ENCODE assay signal across 8 cellular contexts in genomic region chr1:1778827-1779675, GRCh38. TPM values are rescaled to one million over a fixed set of nuclear protein-coding genes. Genes with fewer than 3 reads are reported as not detected.
DNase-seq lines count a peak whose midpoint lies in the region; ATAC-seq lines count a peak whose summit lies in the region.

No MANE protein-coding gene starts in this region.

- ATAC-seq in HG02798 (IDR thresholded peaks at IDR 0.05; ENCODE audit: poor library complexity, unreplicated experiment): peak; percentile 76
- peak; percentile 68 for ATAC-seq in activated CD4-positive, alpha-beta T cell treated with anti-CD3 and anti-CD28 coated beads for 36 hours

- H3K9me3 Mint-ChIP-seq in activated CD4-positive, alpha-beta T cell treated with anti-CD3 and anti-CD28 coated beads for 36 hours (ENCODE audit: low read depth): no peaks in the 10 kb centered on the region
- H3K9me3 Mint-ChIP-seq in dendritic cell treated with granulocyte-macrophage colony-stimulating factor and Interleukin-4, amounts not matched to agents 40 ng/mL and 50 ng/mL, for 4 days: no peaks in the 10 kb centered on the region

- POLR2A ChIA-PET in activated CD4-positive, alpha-beta T cell treated with anti-CD3 and anti-CD28 coated beads for 36 hours (lab: Charles Lee): interaction anchor here (0.6 to 0.7 kb wide), 2 partner anchors 148 to 376 kb away, joined by 3 read pairs; no protein-coding TSS in a partner anchor

- no peaks in the 10 kb centered on the region for H3K27me3 Mint-ChIP-seq in activated CD4-positive, alpha-beta T cell treated with anti-CD3 and anti-CD28 coated beads for 36 hours
- no peaks in the 10 kb centered on the region for H3K27me3 Mint-ChIP-seq in dendritic cell treated with granulocyte-macrophage colony-stimulating factor and Interleukin-4, amounts not matched to agents 40 ng/mL and 50 ng/mL, for 4 days

- H3K4me3 Mint-ChIP-seq in activated CD4-positive, alpha-beta T cell treated with anti-CD3 and anti-CD28 coated beads for 36 hours: peak overlapping the region; percentile 61
- H3K4me3 Mint-ChIP-seq in dendritic cell treated with granulocyte-macrophage colony-stimulating factor and Interleukin-4, amounts not matched to agents 40 ng/mL and 50 ng/mL, for 4 days: peak overlapping the region; percentile 84

- CTCF ChIA-PET in activated CD4-positive, alpha-beta T cell treated with anti-CD3 and anti-CD28 coated beads for 36 hours (lab: Charles Lee): interaction anchor here (1.0 to 2.3 kb wide), 5 partner anchors 10 to 129 kb away, joined by 3 to 13 read pairs (median 4); no protein-coding TSS in a partner anchor

- peaks cover 6% of the 10 kb centered on the region for H3K36me3 Mint-ChIP-seq in activated CD4-positive, alpha-beta T cell treated with anti-CD3 and anti-CD28 coated beads for 36 hours (ENCODE audit: low read depth)
- peaks cover 46% of the 10 kb centered on the region for H3K36me3 Mint-ChIP-seq in dendritic cell treated with granulocyte-macrophage colony-stimulating factor and Interleukin-4, amounts not matched to agents 40 ng/mL and 50 ng/mL, for 4 days (ENCODE audit: low read depth)

- DNase-seq in NCI-H748 (lab: John Stamatoyannopoulos, UW; ENCODE audit: unreplicated experiment) (peak; percentile 62), NCI-H748 treated with DMSO at 0.1 percent for 48 hours (lab: John Stamatoyannopoulos, UW) (no peak), NCI-H187 (lab: John Stamatoyannopoulos, UW) (peak; percentile 42 to 43), mesenteric fat pad (ENCODE audit: low spot score) (peak; percentile 94)
- DNase-seq in activated CD4-positive, alpha-beta T cell treated with anti-CD3 and anti-CD28 coated beads for 36 hours: peak; percentile 88
- peak; percentile 68 for DNase-seq in stimulated activated CD8-positive, alpha-beta memory T cell treated with anti-CD3 and anti-CD28 coated beads, Interleukin-15, amount 100 ng/mL, for 4 hours (ENCODE audit: low read depth in 2 of 2)

- peaks cover 64% of the 10 kb centered on the region for H3K4me1 Mint-ChIP-seq in activated CD4-positive, alpha-beta T cell treated with anti-CD3 and anti-CD28 coated beads for 36 hours
- H3K4me1 Mint-ChIP-seq in dendritic cell treated with granulocyte-macrophage colony-stimulating factor and Interleukin-4, amounts not matched to agents 40 ng/mL and 50 ng/mL, for 4 days (ENCODE audit: low read depth): peaks cover 85% of the 10 kb centered on the region

- intact Hi-C loops in activated CD4-positive, alpha-beta T cell treated with anti-CD3 and anti-CD28 coated beads for 36 hours (cut with DNase I, micrococcal nuclease): loop anchor here in 1 of 2 experiments (1.0 kb wide), 3 partner anchors 112 to 271 kb away; partner anchors contain the start of genes GNB1 and PRKCZ
- intact Hi-C loops in dendritic cell treated with granulocyte-macrophage colony-stimulating factor and Interleukin-4, amounts not matched to agents 40 ng/mL and 50 ng/mL, for 4 days (cut with micrococcal nuclease): loop anchor here (5.0 kb wide), 1 partner anchor 128 kb away; no protein-coding TSS in a partner anchor

- peak overlapping the region; percentile 55 for H3K27ac Mint-ChIP-seq in activated CD4-positive, alpha-beta T cell treated with anti-CD3 and anti-CD28 coated beads for 36 hours
- peak overlapping the region; percentile 96 for H3K27ac Mint-ChIP-seq in dendritic cell treated with granulocyte-macrophage colony-stimulating factor and Interleukin-4, amounts not matched to agents 40 ng/mL and 50 ng/mL, for 4 days

RNA-seq across cellular contexts. Expression of gene NADK, which starts 0.8 kb away (rescaled TPM):
- 10 to 100 TPM; 53.1 to 56.2 TPM for total RNA-seq in activated CD4-positive, alpha-beta T cell treated with anti-CD3 and anti-CD28 coated beads for 36 hours
- total RNA-seq in mesenteric fat pad: 165 TPM

RNA-seq across cellular contexts. Expression of gene CDK11A, which starts 54.9 kb away (rescaled TPM):
- 10 to 100 TPM; 44.3 to 50.5 TPM for total RNA-seq in activated CD4-positive, alpha-beta T cell treated with anti-CD3 and anti-CD28 coated beads for 36 hours
- 45.5 TPM for total RNA-seq in mesenteric fat pad
